Comparison of ENCODE assay signal across 19 cellular contexts in the genomic region with DNA sequence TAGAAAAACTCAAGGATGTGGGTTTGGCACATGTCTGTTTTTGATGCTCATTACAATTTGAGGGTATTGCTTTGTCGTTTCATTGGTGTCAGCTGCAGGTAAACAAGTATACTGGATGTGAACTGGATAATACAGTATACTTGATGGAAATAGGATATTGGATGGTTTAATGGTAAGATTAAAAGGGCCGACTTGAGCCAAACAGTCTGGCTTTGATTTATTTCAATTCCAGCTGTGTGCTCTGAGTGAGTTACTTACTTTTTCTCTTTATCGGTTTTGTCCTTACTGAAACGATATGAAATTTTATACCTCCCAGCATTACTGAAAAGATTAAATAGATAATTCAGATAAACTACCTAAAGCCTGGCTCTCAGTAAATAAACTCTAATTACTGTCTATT.
"Had no signal": no experiment of that assay in that cellular context is flagged by ENCODE, and none has a peak within 500 bp of the region (broad histone marks: within the 10 kb centered on the region; RNA-seq: fewer than 3 reads in every experiment).

No MANE protein-coding gene starts in this region.

- H3K27me3 Mint-ChIP-seq: activated CD4-positive, alpha-beta T cell treated with anti-CD3 and anti-CD28 coated beads, Interleukin-2, amount 10 ng/mL, durations not matched to agents 7 days and 5 days; activated naive CD4-positive, alpha-beta T cell treated with anti-CD3 and anti-CD28 coated beads, Interleukin-2, amount 50 U/mL, for 24 hours; dendritic cell treated with granulocyte-macrophage colony-stimulating factor and Interleukin-4, amounts not matched to agents 40 ng/mL and 50 ng/mL, for 4 days had no signal

- H3K9me3 ChIP-seq: ovary, sigmoid colon, transverse colon had no signal

- H3K4me1 Mint-ChIP-seq: activated CD4-positive, alpha-beta T cell treated with anti-CD3 and anti-CD28 coated beads, Interleukin-2, amount 10 ng/mL, durations not matched to agents 7 days and 5 days; activated naive CD4-positive, alpha-beta T cell treated with anti-CD3 and anti-CD28 coated beads, Interleukin-2, amount 50 U/mL, for 24 hours; endodermal cell; neural crest cell; WTC11 had no signal

- H3K4me1 ChIP-seq: sigmoid colon had no signal

- H3K27ac ChIP-seq: ovary, sigmoid colon, transverse colon had no signal

- H3K36me3 ChIP-seq: ovary, sigmoid colon, transverse colon had no signal

- H3K36me3 Mint-ChIP-seq: activated naive CD4-positive, alpha-beta T cell treated with anti-CD3 and anti-CD28 coated beads, Interleukin-2, amount 50 U/mL, for 24 hours; WTC11 had no signal

- DNase-seq: activated CD4-positive, alpha-beta T cell treated with anti-CD3 and anti-CD28 coated beads, Interleukin-2, amount 10 ng/mL, durations not matched to agents 7 days and 5 days; amygdala; cerebellar nuclear complex; endodermal cell; erythroblast; kidney; left ventricle myocardium superior; mesenchymal stem cell; ovary; sigmoid colon; stimulated activated CD4-positive, alpha-beta T cell treated with anti-CD3 and anti-CD28 coated beads, Interleukin-2, amount 100 ng/mL, for 24 hours; stimulated activated naive CD4-positive, alpha-beta T cell; substantia nigra; transverse colon had no signal

- H3K9me3 Mint-ChIP-seq: activated CD4-positive, alpha-beta T cell treated with anti-CD3 and anti-CD28 coated beads, Interleukin-2, amount 10 ng/mL, durations not matched to agents 7 days and 5 days; dendritic cell treated with granulocyte-macrophage colony-stimulating factor and Interleukin-4, amounts not matched to agents 40 ng/mL and 50 ng/mL, for 4 days; endodermal cell; neural crest cell; WTC11 had no signal

- ATAC-seq: left ventricle myocardium superior, WTC11 had no signal

- H3K27me3 ChIP-seq: ovary, sigmoid colon, transverse colon had no signal

- H3K4me3 ChIP-seq: ovary, sigmoid colon, transverse colon had no signal

- H3K27ac Mint-ChIP-seq: activated CD4-positive, alpha-beta T cell treated with anti-CD3 and anti-CD28 coated beads, Interleukin-2, amount 10 ng/mL, durations not matched to agents 7 days and 5 days; activated naive CD4-positive, alpha-beta T cell treated with anti-CD3 and anti-CD28 coated beads, Interleukin-2, amount 50 U/mL, for 24 hours; activated T-helper 2 cell treated with anti-CD3 and anti-CD28 coated beads, Interferon-gamma antibody, Interleukin-2, Interleukin-4, amounts not matched to agents 10 μg/mL and 5 μg/mL and 100 μg/mL, durations not matched to agents 14 hours and 24 hours and 36 hours; dendritic cell treated with granulocyte-macrophage colony-stimulating factor and Interleukin-4, amounts not matched to agents 40 ng/mL and 50 ng/mL, for 4 days; endodermal cell; WTC11 had no signal

- H3K4me3 Mint-ChIP-seq: activated CD4-positive, alpha-beta T cell treated with anti-CD3 and anti-CD28 coated beads, Interleukin-2, amount 10 ng/mL, durations not matched to agents 7 days and 5 days; activated naive CD4-positive, alpha-beta T cell treated with anti-CD3 and anti-CD28 coated beads, Interleukin-2, amount 50 U/mL, for 24 hours; dendritic cell treated with granulocyte-macrophage colony-stimulating factor and Interleukin-4, amounts not matched to agents 40 ng/mL and 50 ng/mL, for 4 days; endodermal cell; neural crest cell; WTC11 had no signal
